Comparison of ENCODE assay signal across 10 cellular contexts in the genomic region with DNA sequence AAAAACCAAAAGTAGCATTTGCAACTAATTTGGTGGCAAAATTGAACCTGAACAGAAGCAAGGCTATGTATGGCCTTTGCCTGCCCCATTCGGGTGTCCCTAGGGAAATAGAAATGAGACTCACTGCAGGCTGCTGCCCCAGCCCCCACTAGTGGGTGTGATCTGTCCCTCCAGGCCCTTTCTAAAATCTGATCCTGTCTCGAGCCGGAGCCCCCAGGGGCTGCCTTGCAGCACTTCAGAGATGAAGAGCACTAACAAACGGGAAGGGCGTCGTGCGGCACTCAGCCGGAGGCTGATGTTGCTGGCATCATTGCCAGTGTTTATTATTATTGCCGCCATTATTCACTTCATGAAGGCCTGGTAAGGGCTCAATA. TPM values are rescaled to one million over a fixed set of nuclear protein-coding genes. Genes with fewer than 3 reads are reported as not detected.
DNase-seq lines count a peak whose midpoint lies in the region; ATAC-seq and TF ChIP-seq lines count a peak whose summit lies in the region.
"Had no signal": no experiment of that assay in that cellular context is flagged by ENCODE, and none has a peak within 500 bp of the region (broad histone marks: within the 10 kb centered on the region; RNA-seq: fewer than 3 reads in every experiment).

No MANE protein-coding gene starts in this region.

- H3K27ac Mint-ChIP-seq in CD8-positive, alpha-beta memory T cell = peak overlapping the region; percentile 85 to 99 (median 96)
- H3K27ac Mint-ChIP-seq in T-cell (peak overlapping the region; percentile 92 to 94), memory B cell (peak overlapping the region; percentile 98), endothelial cell (ENCODE audit: unreplicated experiment) (no peak overlapping the region)

- H3K4me3 Mint-ChIP-seq in CD8-positive, alpha-beta memory T cell = peak overlapping the region in 5 of 7 donors; percentile 13 to 84 (median 70)
- peak overlapping the region in 1 of 3 donors; percentile 70 for H3K4me3 Mint-ChIP-seq in T-cell
- H3K4me3 Mint-ChIP-seq in memory B cell = peak overlapping the region; percentile 79
- H3K4me3 Mint-ChIP-seq in endothelial cell (ENCODE audit: unreplicated experiment) = no peak overlapping the region

- CTCF ChIA-PET in CD8-positive, alpha-beta memory T cell (lab: Charles Lee) = interaction anchor here (0.9 to 17.3 kb wide), 3 partner anchors 13 to 47 kb away, joined by 3 to 532 read pairs (median 3); a partner anchor contains a TSS
- CTCF ChIA-PET in T-cell (lab: Charles Lee) = no interaction called here

- no peaks in the 10 kb centered on the region for H3K9me3 Mint-ChIP-seq in CD8-positive, alpha-beta memory T cell
- no peaks in the 10 kb centered on the region for H3K9me3 Mint-ChIP-seq in T-cell
- no peaks in the 10 kb centered on the region for H3K9me3 Mint-ChIP-seq in memory B cell
- no peaks in the 10 kb centered on the region for H3K9me3 Mint-ChIP-seq in endothelial cell (ENCODE audit: unreplicated experiment)

- peaks cover 50 to 65% (median 59%) of the 10 kb centered on the region in 3 donors for H3K4me1 Mint-ChIP-seq in CD8-positive, alpha-beta memory T cell
- H3K4me1 Mint-ChIP-seq in T-cell (peaks cover 54 to 80% (median 54%) of the 10 kb centered on the region in 3 donors), memory B cell (peaks cover 80% of the 10 kb centered on the region), endothelial cell (ENCODE audit: unreplicated experiment) (peaks cover 13% of the 10 kb centered on the region)

- TF ChIP-seq CTCF in endothelial cell (IDR thresholded peaks at IDR 0.05; ENCODE audit: unreplicated experiment) = no peak

- peak; percentile 15 for TF ChIP-seq POLR2A in GM19099 (IDR thresholded peaks at IDR 0.05; ENCODE audit: extremely low read depth, insufficient read length, low read depth)

- POLR2A ChIA-PET in CD8-positive, alpha-beta memory T cell (lab: Charles Lee) = no interaction called here
- POLR2A ChIA-PET in T-cell (lab: Charles Lee) = no interaction called here

- H3K4me3 ChIP-seq in CD8-positive, alpha-beta memory T cell (ENCODE audit: low read length) = no peak overlapping the region
- H3K4me3 ChIP-seq: sigmoid colon, SJSA1 had no signal

- H3K27me3 Mint-ChIP-seq in CD8-positive, alpha-beta memory T cell = no peaks in the 10 kb centered on the region
- H3K27me3 Mint-ChIP-seq in T-cell (no peaks in the 10 kb centered on the region), memory B cell (no peaks in the 10 kb centered on the region), endothelial cell (ENCODE audit: unreplicated experiment) (peaks cover 4% of the 10 kb centered on the region)

- no peaks in the 10 kb centered on the region for H3K27me3 ChIP-seq in CD8-positive, alpha-beta memory T cell (ENCODE audit: insufficient read depth, low read length, poor library complexity, severe bottlenecking)
- H3K27me3 ChIP-seq: sigmoid colon, SJSA1 had no signal

- H3K27ac ChIP-seq in CD8-positive, alpha-beta memory T cell (ENCODE audit: low read depth, low read length) = no peak overlapping the region
- H3K27ac ChIP-seq: SJSA1 had no signal

- H3K36me3 Mint-ChIP-seq in CD8-positive, alpha-beta memory T cell = peaks cover 0 to 44% (median 12%) of the 10 kb centered on the region in 3 donors
- H3K36me3 Mint-ChIP-seq in T-cell = peaks cover 36% of the 10 kb centered on the region
- peaks cover 45% of the 10 kb centered on the region for H3K36me3 Mint-ChIP-seq in memory B cell
- H3K36me3 Mint-ChIP-seq in endothelial cell (ENCODE audit: low read depth, unreplicated experiment) = no peaks in the 10 kb centered on the region

- H3K9me3 ChIP-seq in CD8-positive, alpha-beta memory T cell (ENCODE audit: low read length) = no peaks in the 10 kb centered on the region
- H3K9me3 ChIP-seq: sigmoid colon, SJSA1 had no signal

- H3K4me1 ChIP-seq in CD8-positive, alpha-beta memory T cell (ENCODE audit: insufficient read depth, low read length) = peaks cover 56% of the 10 kb centered on the region

- DNase-seq in CD8-positive, alpha-beta memory T cell = no peak
- DNase-seq in T-cell = no peak
- no peak for DNase-seq in memory B cell (ENCODE audit: low spot score in 2 of 2)
- no peak for DNase-seq in endothelial cell (ENCODE audit: low spot score)
- DNase-seq: sigmoid colon had no signal

- ATAC-seq in T-cell (replicated peaks in 1 of 4) = no peak
- no peak for ATAC-seq in memory B cell (ENCODE audit: low read depth)
- no peak for ATAC-seq in GM19452 (IDR thresholded peaks at IDR 0.05; ENCODE audit: unreplicated experiment)
- ATAC-seq in HG02588 (IDR thresholded peaks at IDR 0.05; ENCODE audit: unreplicated experiment) = no peak
- ATAC-seq in HG03039 (IDR thresholded peaks at IDR 0.05; ENCODE audit: unreplicated experiment) = no peak

- H3K36me3 ChIP-seq in CD8-positive, alpha-beta memory T cell (ENCODE audit: insufficient read depth, low read length) = no peaks in the 10 kb centered on the region
- H3K36me3 ChIP-seq: SJSA1 had no signal

RNA-seq across cellular contexts. Expression of a gene that starts 43.2 kb away (rescaled TPM):
- 100 to 1,000 TPM; 356 to 388 TPM for total RNA-seq in CD8-positive, alpha-beta memory T cell
- 131 TPM for polyA plus RNA-seq in CD8-positive, alpha-beta memory T cell
- total RNA-seq in T-cell (10 to 100 TPM; 53.4 to 99.6 (median 69.0) TPM), endothelial cell (ENCODE audit: unreplicated experiment) (16.1 TPM)
